ENCODE assay signal across 7 cellular contexts in genomic region chr5:73120222-73121108, GRCh38. TPM values are rescaled to one million over a fixed set of nuclear protein-coding genes. Genes with fewer than 3 reads are reported as not detected.
A peak's percentile ranks its signal among the peaks of the same experiment; 100 is the strongest.
DNase-seq lines count a peak whose midpoint lies in the region; ATAC-seq, FAIRE-seq and TF ChIP-seq lines count a peak whose summit lies in the region.

TSS of gene TMEM171 (plus strand) at chr5:73120575. CDS start at chr5:73123374, 2,799 bp downstream.

- no peak for TF ChIP-seq CTCF in VCaP (conservative IDR thresholded peaks at IDR 0.05)
- no peak for TF ChIP-seq CTCF in omental fat pad (IDR thresholded peaks at IDR 0.05)

- DNase-seq in HEK293T (ENCODE audit: extremely low spot score) (peak; percentile 77), frontal cortex (ENCODE audit: low spot score in 2 of 2) (peak; percentile 57 to 64), omental fat pad (ENCODE audit: low spot score) (no peak), NCI-H2107 treated with DMSO at 0.1 percent for 48 hours (lab: John Stamatoyannopoulos, UW; ENCODE audit: unreplicated experiment) (no peak), DMS79 treated with DMSO at 0.1 percent for 48 hours (lab: John Stamatoyannopoulos, UW) (no peak)
- no peak for DNase-seq in stimulated activated CD4-positive, alpha-beta T cell treated with anti-CD3 and anti-CD28 coated beads, Interleukin-4, amount 100 ng/mL, for 1 hour

- POLR2A ChIA-PET in HEK293T (lab: Yijun Ruan, JAX), result interaction anchor here (0.8 kb wide), 1 partner anchor 96 kb away, joined by 3 read pairs; no protein-coding TSS in a partner anchor

- FAIRE-seq in frontal cortex (lab: Jason Lieb, UNC), result no peak

- ATAC-seq in omental fat pad (ENCODE audit: low FRiP score), result peak; percentile 84

- peak within 1 kb of the TSS; percentile 25; the same call in 1 of the 2 replicates for H3K27ac ChIP-seq in VCaP

- CTCF ChIA-PET in HEK293T (lab: Yijun Ruan, JAX), result no interaction called here

TF ChIP-seq in HEK293T, 16 proteins besides CTCF, POLR2A, EP300 and RAD21:
- TF ChIP-seq LEF1 (IDR thresholded peaks at IDR 0.05; ENCODE audit: borderline replicate concordance) (no peak), SP1 (IDR thresholded peaks at IDR 0.05) (no peak), BHLHE40 (IDR thresholded peaks at IDR 0.05; ENCODE audit: borderline replicate concordance) (no peak), FOXA1 (IDR thresholded peaks at IDR 0.05) (no peak), NFRKB (IDR thresholded peaks at IDR 0.05) (no peak), FOXK2 (IDR thresholded peaks at IDR 0.05) (no peak), HDGF (IDR thresholded peaks at IDR 0.05; ENCODE audit: borderline replicate concordance) (no peak), TARDBP (IDR thresholded peaks at IDR 0.05) (no peak), CTBP1 (IDR thresholded peaks at IDR 0.05; ENCODE audit: borderline replicate concordance) (no peak), SUZ12 (IDR thresholded peaks at IDR 0.05) (no peak)

RNA-seq across cellular contexts. Expression of gene TMEM171, which starts in this region (rescaled TPM):
- total RNA-seq in frontal cortex (0.41 TPM), omental fat pad (not detected)

Comparison
In these comparisons a context has a peak if more than half of its experiments do, and no peak if none do; other contexts are left out.
1. Peak in DNase-seq in frontal cortex; RNA of the gene not detected or under 1 TPM.
2. Peak in ATAC-seq in omental fat pad; RNA of the gene not detected or under 1 TPM.